10 cellular contexts compared by ENCODE assay signal in the genomic region with DNA sequence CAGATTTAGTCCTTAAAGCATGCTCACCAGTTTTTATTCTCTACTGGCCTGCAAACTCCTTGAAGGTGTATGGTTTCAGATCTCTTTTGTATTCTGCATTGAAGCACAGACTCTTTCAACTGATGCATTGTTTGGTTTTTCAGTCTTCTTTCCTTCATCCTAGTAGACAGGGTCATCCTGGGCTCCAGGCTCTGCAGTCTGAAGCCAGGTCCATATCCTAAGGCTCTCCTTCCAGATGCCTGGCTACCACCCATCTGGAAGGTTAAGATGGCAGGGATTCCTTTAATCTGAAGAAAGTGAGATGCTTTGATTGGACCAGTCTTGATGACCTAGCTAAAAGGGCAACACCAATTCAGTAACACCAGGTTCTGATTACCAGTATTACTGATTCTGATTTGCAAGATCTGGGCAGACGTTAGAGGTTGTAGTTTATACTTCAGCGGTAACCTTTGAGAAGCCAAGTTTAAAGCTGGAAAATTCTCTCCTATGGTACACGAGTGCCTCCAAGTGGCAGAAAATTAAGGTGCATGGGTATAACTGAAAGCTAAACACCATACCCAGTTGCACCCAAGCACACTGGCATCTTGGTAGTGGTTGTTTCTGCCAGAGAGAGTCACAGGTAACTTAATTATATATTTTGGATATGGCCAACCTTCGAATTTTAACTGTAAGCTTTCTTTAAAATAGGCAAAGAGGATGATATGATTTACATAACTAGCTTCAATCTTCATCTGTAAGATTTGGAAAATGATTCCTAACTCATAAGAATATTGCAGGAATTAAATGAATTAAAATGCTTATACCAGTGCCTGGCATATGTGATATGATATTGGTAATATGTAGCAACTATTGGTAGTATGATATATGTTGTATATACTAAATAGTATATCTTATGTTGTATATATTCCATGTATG.
A peak's percentile ranks its signal among the peaks of the same experiment; 100 is the strongest.
DNase-seq lines count a peak whose midpoint lies in the region; ATAC-seq, FAIRE-seq and TF ChIP-seq lines count a peak whose summit lies in the region.
"Had no signal": no experiment of that assay in that cellular context is flagged by ENCODE, and none has a peak within 500 bp of the region (broad histone marks: within the 10 kb centered on the region; RNA-seq: fewer than 3 reads in every experiment).

No MANE protein-coding gene starts in this region.

- H3K4me2 ChIP-seq in OCI-LY3 (ENCODE audit: low read length): peak overlapping the region; percentile 9; the same call in 1 of the 2 replicates

- H3K9me3 Mint-ChIP-seq in activated CD4-positive, alpha-beta memory T cell treated with anti-CD3 and anti-CD28 coated beads, Interleukin-2, amount 10 ng/mL, durations not matched to agents 7 days and 5 days: no peaks in the 10 kb centered on the region

- H2AFZ ChIP-seq in OCI-LY3 (ENCODE audit: low read depth, low read length) (peak overlapping the region; percentile 49; the same call in 1 of the 2 replicates), neuron (ENCODE audit: low read depth, low read length) (peak overlapping the region; percentile 42)

- POLR2A ChIA-PET in activated CD4-positive, alpha-beta memory T cell treated with anti-CD3 and anti-CD28 coated beads, Interleukin-2, amount 10 ng/mL, durations not matched to agents 7 days and 5 days (lab: Charles Lee): no interaction called here

- peak; percentile 83 for FAIRE-seq in D721Med (lab: Jason Lieb, UNC)

- CTCF ChIA-PET in activated CD4-positive, alpha-beta memory T cell treated with anti-CD3 and anti-CD28 coated beads, Interleukin-2, amount 10 ng/mL, durations not matched to agents 7 days and 5 days (lab: Charles Lee): no interaction called here

- H3K4me3 ChIP-seq in OCI-LY3 (ENCODE audit: low read length): no peak overlapping the region
- no peak overlapping the region for H3K4me3 ChIP-seq in neuron (ENCODE audit: low read length)

- no peaks in the 10 kb centered on the region for H3K4me1 Mint-ChIP-seq in activated CD4-positive, alpha-beta memory T cell treated with anti-CD3 and anti-CD28 coated beads, Interleukin-2, amount 10 ng/mL, durations not matched to agents 7 days and 5 days
- H3K4me1 Mint-ChIP-seq: memory B cell had no signal

- TF ChIP-seq CTCF in D721Med (IDR thresholded peaks at IDR 0.05; ENCODE audit: insufficient read depth, missing control alignments) (peak; percentile 84), OCI-LY3 (IDR thresholded peaks at IDR 0.05; ENCODE audit: low read depth, low read length) (peak; percentile 94)

- H3K27me3 ChIP-seq in OCI-LY3 (ENCODE audit: low read depth, low read length) (no peaks in the 10 kb centered on the region), neuron (ENCODE audit: insufficient read depth, low read length) (no peaks in the 10 kb centered on the region)

- no peak overlapping the region for H3K27ac ChIP-seq in OCI-LY3 (ENCODE audit: low read length)

- DNase-seq in D721Med (ENCODE audit: insufficient read length, low spot score): no peak
- peak; percentile 42 for DNase-seq in HK-2 (ENCODE audit: unreplicated experiment)
- peak; percentile 1 to 26 for DNase-seq in erythroblast (lab: John Stamatoyannopoulos, UW)
- DNase-seq in activated CD4-positive, alpha-beta memory T cell treated with anti-CD3 and anti-CD28 coated beads, Interleukin-2, amount 10 ng/mL, durations not matched to agents 7 days and 5 days: no peak
- DNase-seq in NCI-H2171 (lab: John Stamatoyannopoulos, UW): no peak

- H3K79me2 ChIP-seq in OCI-LY3 (ENCODE audit: low read length): no peaks in the 10 kb centered on the region

- H3K36me3 ChIP-seq in OCI-LY3 (replicated peaks; ENCODE audit: low read depth, low read length) (no peaks in the 10 kb centered on the region), neuron (ENCODE audit: insufficient read depth, low read length) (no peaks in the 10 kb centered on the region)

- no peak for TF ChIP-seq POLR2A in erythroblast (IDR thresholded peaks at IDR 0.05; ENCODE audit: low read length)

- H3K4me1 ChIP-seq in OCI-LY3 (ENCODE audit: low read length) (peaks cover 3% of the 10 kb centered on the region; the same call in 1 of the 2 replicates), neuron (ENCODE audit: insufficient read depth, low read length) (peaks cover 5% of the 10 kb centered on the region)

- no peak for ATAC-seq in HG03442 (IDR thresholded peaks at IDR 0.05; ENCODE audit: unreplicated experiment)

- H4K20me1 ChIP-seq in OCI-LY3 (ENCODE audit: insufficient read depth, low read length): no peaks in the 10 kb centered on the region

- H3K36me3 Mint-ChIP-seq in activated CD4-positive, alpha-beta memory T cell treated with anti-CD3 and anti-CD28 coated beads, Interleukin-2, amount 10 ng/mL, durations not matched to agents 7 days and 5 days (ENCODE audit: low read depth): no peaks in the 10 kb centered on the region
- H3K36me3 Mint-ChIP-seq: IgD-negative memory B cell, memory B cell had no signal

- H3K4me3 Mint-ChIP-seq in activated CD4-positive, alpha-beta memory T cell treated with anti-CD3 and anti-CD28 coated beads, Interleukin-2, amount 10 ng/mL, durations not matched to agents 7 days and 5 days: no peak overlapping the region
- H3K4me3 Mint-ChIP-seq: memory B cell had no signal

- H3K27ac Mint-ChIP-seq in activated CD4-positive, alpha-beta memory T cell treated with anti-CD3 and anti-CD28 coated beads, Interleukin-2, amount 10 ng/mL, durations not matched to agents 7 days and 5 days: no peak overlapping the region
- H3K27ac Mint-ChIP-seq: IgD-negative memory B cell, memory B cell had no signal

- H3K9me3 ChIP-seq in OCI-LY3 (ENCODE audit: insufficient read depth, low read length) (no peaks in the 10 kb centered on the region), neuron (ENCODE audit: low read length) (peaks cover under 1% of the 10 kb centered on the region)

- H3K27me3 Mint-ChIP-seq in activated CD4-positive, alpha-beta memory T cell treated with anti-CD3 and anti-CD28 coated beads, Interleukin-2, amount 10 ng/mL, durations not matched to agents 7 days and 5 days: no peaks in the 10 kb centered on the region
- H3K27me3 Mint-ChIP-seq: IgD-negative memory B cell, memory B cell had no signal

- no peak overlapping the region for H3K9ac ChIP-seq in OCI-LY3 (ENCODE audit: low read length)

Comparison
In these comparisons a context has a peak if more than half of its experiments do, and no peak if none do; other contexts are left out.
1. DNase-seq: peak in HK-2 (single experiment) and erythroblast (2 of 2); none in D721Med (single experiment), activated CD4-positive, alpha-beta memory T cell treated with anti-CD3 and anti-CD28 coated beads, Interleukin-2, amount 10 ng/mL, durations not matched to agents 7 days and 5 days (single experiment) and NCI-H2171 (single experiment).